ENCODE assay signal across 1 cellular context in the genomic region with DNA sequence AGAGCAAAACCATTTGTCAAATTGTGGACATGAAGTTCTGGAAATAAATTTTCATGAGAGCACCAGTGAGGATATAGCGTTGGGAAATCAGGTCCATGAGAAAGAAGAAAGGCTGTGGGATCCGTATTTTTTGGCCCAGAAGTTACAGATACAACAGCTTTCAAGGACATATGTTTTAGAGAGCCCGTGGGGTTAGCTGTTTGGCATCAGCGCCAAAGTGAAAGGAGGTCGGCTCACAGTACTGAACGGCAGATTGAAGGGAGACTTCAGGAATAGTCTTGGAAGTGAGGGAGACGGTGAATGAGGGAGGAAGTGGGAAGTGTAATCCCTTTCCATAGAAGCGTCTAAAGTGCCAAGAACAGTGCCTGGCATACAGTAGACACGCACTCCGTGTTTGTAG.
TF ChIP-seq lines count a peak whose summit lies in the region.

No MANE protein-coding gene starts in this region.

TF ChIP-seq in H1, 55 proteins besides CTCF, POLR2A, EP300 and RAD21 (continued from another document):
- TF ChIP-seq MAFK (IDR thresholded peaks at IDR 0.05; ENCODE audit: low read depth, low read length) (no peak), POLR2AphosphoS5 (IDR thresholded peaks at IDR 0.05; ENCODE audit: low read depth, low read length) (no peak), SIN3A (conservative IDR thresholded peaks at IDR 0.05 in 1 of 2, IDR thresholded peaks at IDR 0.05 in 1 of 2; ENCODE audit: low read depth in 1 of 2, low read length in 2 of 2) (no peak), TAF7 (optimal IDR thresholded peaks at IDR 0.05; ENCODE audit: borderline replicate concordance, low read depth, low read length) (no peak), GABPA (IDR thresholded peaks at IDR 0.05; ENCODE audit: borderline replicate concordance, insufficient read depth, low read length) (no peak), KDM5A (IDR thresholded peaks at IDR 0.05; ENCODE audit: low read length) (no peak)
- TF ChIP-seq, protein P1, sequence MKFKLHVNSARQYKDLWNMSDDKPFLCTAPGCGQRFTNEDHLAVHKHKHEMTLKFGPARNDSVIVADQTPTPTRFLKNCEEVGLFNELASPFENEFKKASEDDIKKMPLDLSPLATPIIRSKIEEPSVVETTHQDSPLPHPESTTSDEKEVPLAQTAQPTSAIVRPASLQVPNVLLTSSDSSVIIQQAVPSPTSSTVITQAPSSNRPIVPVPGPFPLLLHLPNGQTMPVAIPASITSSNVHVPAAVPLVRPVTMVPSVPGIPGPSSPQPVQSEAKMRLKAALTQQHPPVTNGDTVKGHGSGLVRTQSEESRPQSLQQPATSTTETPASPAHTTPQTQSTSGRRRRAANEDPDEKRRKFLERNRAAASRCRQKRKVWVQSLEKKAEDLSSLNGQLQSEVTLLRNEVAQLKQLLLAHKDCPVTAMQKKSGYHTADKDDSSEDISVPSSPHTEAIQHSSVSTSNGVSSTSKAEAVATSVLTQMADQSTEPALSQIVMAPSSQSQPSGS (IDR thresholded peaks at IDR 0.05; ENCODE audit: low read length), result no peak
